In the genomic region with DNA sequence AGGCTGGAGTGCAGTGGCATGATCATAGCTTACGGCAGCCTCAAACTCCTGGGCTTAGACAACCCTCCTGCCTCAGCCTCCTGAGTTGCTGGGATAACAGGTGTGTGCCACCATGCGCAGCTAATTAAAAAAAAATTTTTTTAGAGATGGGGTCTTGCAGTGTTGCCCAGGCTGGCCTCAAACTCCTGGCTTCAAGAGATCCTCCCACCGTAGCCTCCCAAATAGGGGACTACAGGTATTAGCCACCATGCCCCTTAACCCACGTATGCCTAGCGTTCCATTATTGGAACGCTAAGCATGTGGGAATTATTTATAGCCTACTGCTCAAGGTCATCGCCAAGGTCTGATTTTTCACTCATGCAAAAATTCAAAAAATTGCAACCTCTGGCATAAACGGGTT, we compare ENCODE assay signal across 28 cellular contexts.
"Had no signal": no experiment of that assay in that cellular context is flagged by ENCODE, and none has a peak within 500 bp of the region (broad histone marks: within the 10 kb centered on the region; RNA-seq: fewer than 3 reads in every experiment).

No MANE protein-coding gene starts in this region.

- H3K27ac ChIP-seq: colonic mucosa, epithelial cell of prostate, esophagus squamous epithelium, gastrocnemius medialis, heart right ventricle, left lung, lower lobe of right lung had no signal

- H3K9me3 ChIP-seq: colonic mucosa, esophagus squamous epithelium, gastrocnemius medialis, heart right ventricle, left lung, lower lobe of right lung, mucosa of descending colon had no signal

- H3K4me1 ChIP-seq: esophagus squamous epithelium, gastrocnemius medialis, heart right ventricle, left lung, lower lobe of right lung had no signal

- DNase-seq: colonic mucosa; cortex of kidney; effector CD8-positive, alpha-beta T cell; effector memory CD8-positive, alpha-beta T cell; endodermal cell; erythroblast; esophagus squamous epithelium; foreskin fibroblast; foreskin melanocyte; gastrocnemius medialis; glutamatergic neuron; head of caudate nucleus; heart right ventricle; hippocampal formation; left cardiac atrium; left lung; left ventricle myocardium superior; lower lobe of right lung; mesenchymal stem cell; mucosa of descending colon; naive B cell had no signal

- H3K27me3 ChIP-seq: colonic mucosa, esophagus squamous epithelium, gastrocnemius medialis, heart right ventricle, left lung had no signal

- H3K4me1 Mint-ChIP-seq: endodermal cell, mesothelial cell of epicardium had no signal

- H3K4me3 Mint-ChIP-seq: dendritic cell treated with granulocyte-macrophage colony-stimulating factor and Interleukin-4, amounts not matched to agents 40 ng/mL and 50 ng/mL, for 4 days; effector memory CD8-positive, alpha-beta T cell; endodermal cell; mesothelial cell of epicardium; naive B cell had no signal

- FAIRE-seq: endometrium, islet of Langerhans, keratinocyte had no signal

- H3K27ac Mint-ChIP-seq: dendritic cell treated with granulocyte-macrophage colony-stimulating factor and Interleukin-4, amounts not matched to agents 40 ng/mL and 50 ng/mL, for 4 days; effector memory CD8-positive, alpha-beta T cell; endodermal cell; mesothelial cell of epicardium; naive B cell had no signal

- H3K4me3 ChIP-seq: colonic mucosa, esophagus squamous epithelium, gastrocnemius medialis, heart right ventricle, left lung, lower lobe of right lung, mucosa of descending colon had no signal

- H3K36me3 Mint-ChIP-seq: naive B cell had no signal

- ATAC-seq: effector memory CD8-positive, alpha-beta T cell; esophagus mucosa; gastrocnemius medialis; heart right ventricle; left cardiac atrium; left lung; left ventricle myocardium superior; lower lobe of right lung; mucosa of descending colon had no signal

- H3K36me3 ChIP-seq: colonic mucosa, esophagus squamous epithelium, gastrocnemius medialis, heart right ventricle, left lung, lower lobe of right lung had no signal

- H3K27me3 Mint-ChIP-seq: dendritic cell treated with granulocyte-macrophage colony-stimulating factor and Interleukin-4, amounts not matched to agents 40 ng/mL and 50 ng/mL, for 4 days; effector memory CD8-positive, alpha-beta T cell; naive B cell had no signal

- H3K9me3 Mint-ChIP-seq: dendritic cell treated with granulocyte-macrophage colony-stimulating factor and Interleukin-4, amounts not matched to agents 40 ng/mL and 50 ng/mL, for 4 days; effector memory CD8-positive, alpha-beta T cell; endodermal cell; mesothelial cell of epicardium had no signal
